Comparison of ENCODE assay signal across 1 cellular context in the genomic region with DNA sequence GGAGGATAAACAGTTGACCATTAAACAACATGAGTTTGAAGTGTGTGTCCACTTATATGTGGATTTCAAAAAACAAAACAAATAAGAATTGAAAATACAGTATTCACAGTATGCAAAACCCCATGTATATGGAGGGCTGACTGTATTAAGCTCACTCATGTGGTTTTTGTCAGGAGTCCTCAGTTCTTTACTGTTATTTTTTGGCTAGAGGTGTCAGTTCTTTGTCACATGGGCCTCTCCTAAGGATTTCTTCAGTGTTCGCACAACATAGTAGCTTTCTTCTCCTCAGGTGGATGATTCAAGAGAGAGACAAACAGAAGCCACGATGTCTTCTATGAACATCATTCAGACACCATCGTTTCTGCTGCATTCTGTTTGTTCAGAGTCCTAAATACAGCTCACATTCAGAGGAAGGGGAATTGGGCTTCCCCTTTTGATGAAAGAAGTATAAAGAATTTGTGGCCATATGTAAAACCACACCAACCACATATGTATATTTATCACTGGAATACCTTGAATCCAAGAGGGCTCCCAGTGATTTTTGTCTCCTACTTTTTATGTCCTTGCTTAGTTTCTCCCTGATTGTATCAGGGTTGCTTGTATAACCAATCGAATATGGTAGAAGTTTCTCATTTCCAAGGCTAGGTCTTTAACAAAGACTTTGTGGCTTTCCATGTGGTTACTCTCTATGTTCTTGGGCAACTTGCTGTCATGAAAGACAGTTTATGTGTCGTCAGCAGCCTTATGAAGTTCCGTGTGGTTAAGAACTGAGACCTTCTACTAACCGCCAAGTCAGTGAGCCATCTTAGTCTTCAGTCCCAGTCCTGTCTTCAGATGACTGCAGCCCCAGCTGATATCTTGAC.
TF ChIP-seq lines count a peak whose summit lies in the region.

No MANE protein-coding gene starts in this region.

TF ChIP-seq in GM12878, 131 proteins besides CTCF, POLR2A, EP300 and RAD21 (continued from another document and continues in another):
- TF ChIP-seq, protein P1, sequence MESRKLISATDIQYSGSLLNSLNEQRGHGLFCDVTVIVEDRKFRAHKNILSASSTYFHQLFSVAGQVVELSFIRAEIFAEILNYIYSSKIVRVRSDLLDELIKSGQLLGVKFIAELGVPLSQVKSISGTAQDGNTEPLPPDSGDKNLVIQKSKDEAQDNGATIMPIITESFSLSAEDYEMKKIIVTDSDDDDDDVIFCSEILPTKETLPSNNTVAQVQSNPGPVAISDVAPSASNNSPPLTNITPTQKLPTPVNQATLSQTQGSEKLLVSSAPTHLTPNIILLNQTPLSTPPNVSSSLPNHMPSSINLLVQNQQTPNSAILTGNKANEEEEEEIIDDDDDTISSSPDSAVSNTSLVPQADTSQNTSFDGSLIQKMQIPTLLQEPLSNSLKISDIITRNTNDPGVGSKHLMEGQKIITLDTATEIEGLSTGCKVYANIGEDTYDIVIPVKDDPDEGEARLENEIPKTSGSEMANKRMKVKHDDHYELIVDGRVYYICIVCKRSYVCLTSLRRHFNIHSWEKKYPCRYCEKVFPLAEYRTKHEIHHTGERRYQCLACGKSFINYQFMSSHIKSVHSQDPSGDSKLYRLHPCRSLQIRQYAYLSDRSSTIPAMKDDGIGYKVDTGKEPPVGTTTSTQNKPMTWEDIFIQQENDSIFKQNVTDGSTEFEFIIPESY (IDR thresholded peaks at IDR 0.05), result no peak
- TF ChIP-seq, protein P2, sequence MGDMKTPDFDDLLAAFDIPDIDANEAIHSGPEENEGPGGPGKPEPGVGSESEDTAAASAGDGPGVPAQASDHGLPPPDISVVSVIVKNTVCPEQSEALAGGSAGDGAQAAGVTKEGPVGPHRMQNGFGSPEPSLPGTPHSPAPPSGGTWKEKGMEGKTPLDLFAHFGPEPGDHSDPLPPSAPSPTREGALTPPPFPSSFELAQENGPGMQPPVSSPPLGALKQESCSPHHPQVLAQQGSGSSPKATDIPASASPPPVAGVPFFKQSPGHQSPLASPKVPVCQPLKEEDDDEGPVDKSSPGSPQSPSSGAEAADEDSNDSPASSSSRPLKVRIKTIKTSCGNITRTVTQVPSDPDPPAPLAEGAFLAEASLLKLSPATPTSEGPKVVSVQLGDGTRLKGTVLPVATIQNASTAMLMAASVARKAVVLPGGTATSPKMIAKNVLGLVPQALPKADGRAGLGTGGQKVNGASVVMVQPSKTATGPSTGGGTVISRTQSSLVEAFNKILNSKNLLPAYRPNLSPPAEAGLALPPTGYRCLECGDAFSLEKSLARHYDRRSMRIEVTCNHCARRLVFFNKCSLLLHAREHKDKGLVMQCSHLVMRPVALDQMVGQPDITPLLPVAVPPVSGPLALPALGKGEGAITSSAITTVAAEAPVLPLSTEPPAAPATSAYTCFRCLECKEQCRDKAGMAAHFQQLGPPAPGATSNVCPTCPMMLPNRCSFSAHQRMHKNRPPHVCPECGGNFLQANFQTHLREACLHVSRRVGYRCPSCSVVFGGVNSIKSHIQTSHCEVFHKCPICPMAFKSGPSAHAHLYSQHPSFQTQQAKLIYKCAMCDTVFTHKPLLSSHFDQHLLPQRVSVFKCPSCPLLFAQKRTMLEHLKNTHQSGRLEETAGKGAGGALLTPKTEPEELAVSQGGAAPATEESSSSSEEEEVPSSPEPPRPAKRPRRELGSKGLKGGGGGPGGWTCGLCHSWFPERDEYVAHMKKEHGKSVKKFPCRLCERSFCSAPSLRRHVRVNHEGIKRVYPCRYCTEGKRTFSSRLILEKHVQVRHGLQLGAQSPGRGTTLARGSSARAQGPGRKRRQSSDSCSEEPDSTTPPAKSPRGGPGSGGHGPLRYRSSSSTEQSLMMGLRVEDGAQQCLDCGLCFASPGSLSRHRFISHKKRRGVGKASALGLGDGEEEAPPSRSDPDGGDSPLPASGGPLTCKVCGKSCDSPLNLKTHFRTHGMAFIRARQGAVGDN (IDR thresholded peaks at IDR 0.05), result no peak
- TF ChIP-seq SUPT20H (IDR thresholded peaks at IDR 0.05; ENCODE audit: borderline replicate concordance, control insufficient read depth, low read depth, low read length) (no peak), ZNF592 (IDR thresholded peaks at IDR 0.05) (no peak), CEBPZ (IDR thresholded peaks at IDR 0.05; ENCODE audit: low read depth, low read length) (no peak), JUNB (IDR thresholded peaks at IDR 0.05) (peak; percentile 46; the same call in 1 of the 2 replicates), RAD51 (IDR thresholded peaks at IDR 0.05) (0 out of 2 replicates have a peak, but pooled peaks have one; percentile 27), CBX3 (IDR thresholded peaks at IDR 0.05; ENCODE audit: borderline replicate concordance, low read depth) (no peak), BACH1 (IDR thresholded peaks at IDR 0.05; ENCODE audit: borderline replicate concordance) (peak; percentile 74; the same call in 1 of the 2 replicates), TARDBP (IDR thresholded peaks at IDR 0.05; ENCODE audit: borderline replicate concordance) (no peak), POLR2AphosphoS5 (IDR thresholded peaks at IDR 0.05; ENCODE audit: low read length) (no peak), CHD1 (IDR thresholded peaks at IDR 0.05; ENCODE audit: low read depth, low read length) (no peak), YY1 (IDR thresholded peaks at IDR 0.05; ENCODE audit: low read depth, low read length) (peak; percentile 83), IKZF1 (conservative IDR thresholded peaks at IDR 0.05) (peak; percentile 91), MTA3 (IDR thresholded peaks at IDR 0.05; ENCODE audit: borderline replicate concordance, low read length) (peak; percentile 84; the same call in 1 of the 2 replicates), RCOR1 (conservative IDR thresholded peaks at IDR 0.05; ENCODE audit: low read depth, low read length) (no peak), CREM (IDR thresholded peaks at IDR 0.05; ENCODE audit: low read depth) (peak; percentile 93), REST (IDR thresholded peaks at IDR 0.05; ENCODE audit: low read depth, low read length) (no peak), MEF2B (IDR thresholded peaks at IDR 0.05; ENCODE audit: partially characterized antibody, poor library complexity, severe bottlenecking) (peak; percentile 55), CBX5 (IDR thresholded peaks at IDR 0.05; ENCODE audit: low read depth) (peak; percentile 80), CREB1 (IDR thresholded peaks at IDR 0.05; ENCODE audit: low read depth) (peak; percentile 90), TCF3 (IDR thresholded peaks at IDR 0.05; ENCODE audit: borderline replicate concordance, insufficient read depth, low read depth, low read length) (0 out of 2 replicates have a peak, but pooled peaks have one; percentile 15), ETV6 (conservative IDR thresholded peaks at IDR 0.05 in 1 of 2, IDR thresholded peaks at IDR 0.05 in 1 of 2; ENCODE audit: borderline replicate concordance in 1 of 2, low read depth in 1 of 2) (peak in 1 of 2 experiments; percentile 54; a peak in 1 of 4 replicates), TCF7 (IDR thresholded peaks at IDR 0.05; ENCODE audit: borderline replicate concordance) (peak; percentile 68), ZZZ3 (IDR thresholded peaks at IDR 0.05; ENCODE audit: control insufficient read depth, insufficient read length, low read depth) (no peak), IKZF2 (IDR thresholded peaks at IDR 0.05) (peak; percentile 93 to 97), ASH2L (IDR thresholded peaks at IDR 0.05; ENCODE audit: borderline replicate concordance, low read depth) (no peak), BRCA1 (IDR thresholded peaks at IDR 0.05; ENCODE audit: low read depth, low read length) (no peak)
- TF ChIP-seq, protein P3, sequence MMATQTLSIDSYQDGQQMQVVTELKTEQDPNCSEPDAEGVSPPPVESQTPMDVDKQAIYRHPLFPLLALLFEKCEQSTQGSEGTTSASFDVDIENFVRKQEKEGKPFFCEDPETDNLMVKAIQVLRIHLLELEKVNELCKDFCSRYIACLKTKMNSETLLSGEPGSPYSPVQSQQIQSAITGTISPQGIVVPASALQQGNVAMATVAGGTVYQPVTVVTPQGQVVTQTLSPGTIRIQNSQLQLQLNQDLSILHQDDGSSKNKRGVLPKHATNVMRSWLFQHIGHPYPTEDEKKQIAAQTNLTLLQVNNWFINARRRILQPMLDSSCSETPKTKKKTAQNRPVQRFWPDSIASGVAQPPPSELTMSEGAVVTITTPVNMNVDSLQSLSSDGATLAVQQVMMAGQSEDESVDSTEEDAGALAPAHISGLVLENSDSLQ (IDR thresholded peaks at IDR 0.05), result peak; percentile 76
- TF ChIP-seq, protein P4, sequence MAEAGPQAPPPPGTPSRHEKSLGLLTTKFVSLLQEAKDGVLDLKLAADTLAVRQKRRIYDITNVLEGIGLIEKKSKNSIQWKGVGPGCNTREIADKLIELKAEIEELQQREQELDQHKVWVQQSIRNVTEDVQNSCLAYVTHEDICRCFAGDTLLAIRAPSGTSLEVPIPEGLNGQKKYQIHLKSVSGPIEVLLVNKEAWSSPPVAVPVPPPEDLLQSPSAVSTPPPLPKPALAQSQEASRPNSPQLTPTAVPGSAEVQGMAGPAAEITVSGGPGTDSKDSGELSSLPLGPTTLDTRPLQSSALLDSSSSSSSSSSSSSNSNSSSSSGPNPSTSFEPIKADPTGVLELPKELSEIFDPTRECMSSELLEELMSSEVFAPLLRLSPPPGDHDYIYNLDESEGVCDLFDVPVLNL (IDR thresholded peaks at IDR 0.05; ENCODE audit: low read depth, low read length), result no peak
- TF ChIP-seq, protein P5, sequence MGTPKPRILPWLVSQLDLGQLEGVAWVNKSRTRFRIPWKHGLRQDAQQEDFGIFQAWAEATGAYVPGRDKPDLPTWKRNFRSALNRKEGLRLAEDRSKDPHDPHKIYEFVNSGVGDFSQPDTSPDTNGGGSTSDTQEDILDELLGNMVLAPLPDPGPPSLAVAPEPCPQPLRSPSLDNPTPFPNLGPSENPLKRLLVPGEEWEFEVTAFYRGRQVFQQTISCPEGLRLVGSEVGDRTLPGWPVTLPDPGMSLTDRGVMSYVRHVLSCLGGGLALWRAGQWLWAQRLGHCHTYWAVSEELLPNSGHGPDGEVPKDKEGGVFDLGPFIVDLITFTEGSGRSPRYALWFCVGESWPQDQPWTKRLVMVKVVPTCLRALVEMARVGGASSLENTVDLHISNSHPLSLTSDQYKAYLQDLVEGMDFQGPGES (IDR thresholded peaks at IDR 0.05), result no peak
